In genomic region chr6:155549028-155549798, GRCh38 we compare ENCODE assay signal across 20 cellular contexts.
DNase-seq lines count a peak whose midpoint lies in the region; ATAC-seq, FAIRE-seq and TF ChIP-seq lines count a peak whose summit lies in the region.
"Had no signal": no experiment of that assay in that cellular context is flagged by ENCODE, and none has a peak within 500 bp of the region (broad histone marks: within the 10 kb centered on the region; RNA-seq: fewer than 3 reads in every experiment).

No MANE protein-coding gene starts in this region.

- CTCF ChIA-PET in HepG2 (lab: Yijun Ruan, JAX; ENCODE audit: low intra/inter-chr PET ratio, low total read pairs) (no interaction called here), H1 (lab: Charles Lee; ENCODE audit: partially characterized antibody) (interaction anchor here (1.0 kb wide), 1 partner anchor 32 kb away, joined by 3 read pairs; no protein-coding TSS in a partner anchor)

- no peak overlapping the region for H2BK15ac ChIP-seq in H1 (ENCODE audit: low read length)

- TF ChIP-seq POLR2A in HepG2 (IDR thresholded peaks at IDR 0.05; ENCODE audit: insufficient read depth in 1 of 2, low read depth in 2 of 2, low read length in 2 of 2) (no peak), right lobe of liver (IDR thresholded peaks at IDR 0.05) (no peak), H1 (IDR thresholded peaks at IDR 0.05; ENCODE audit: control extremely low read depth in 1 of 2, low read depth in 2 of 2, low read length in 2 of 2) (no peak)

- no peak for TF ChIP-seq RAD21 in HepG2 (CRISPR knock-in tag; IDR thresholded peaks at IDR 0.05)
- no peak for TF ChIP-seq RAD21 in H1 (IDR thresholded peaks at IDR 0.05 in 1 of 2, conservative IDR thresholded peaks at IDR 0.05 in 1 of 2; ENCODE audit: low read depth in 2 of 2, low read length in 2 of 2)

- in situ Hi-C loops in HepG2 (cut with HindIII; ENCODE audit: extremely low pct_ligation_motif_present, low pct_unique_long_range_greater_than_20kb): loop anchor here (25.0 kb wide), 1 partner anchor 637 kb away; no protein-coding TSS in a partner anchor

- FAIRE-seq in HepG2 (lab: Jason Lieb, UNC) (no peak), H1 (lab: Jason Lieb, UNC) (no peak)
- FAIRE-seq: A549, D721Med, G401.6, GM12891, GM19239 had no signal

- H3K4me3 ChIP-seq in HepG2 (replicated peaks in 1 of 3; ENCODE audit: insufficient read depth in 1 of 3, low read depth in 2 of 3, low read length in 3 of 3) (no peak overlapping the region), right lobe of liver (no peak overlapping the region), H1 (ENCODE audit: extremely low read depth in 1 of 4, insufficient read depth in 2 of 4, low read depth in 3 of 4, low read length in 4 of 4) (no peak overlapping the region), trophoblast cell (ENCODE audit: low read depth, low read length) (no peak overlapping the region)
- H3K4me3 ChIP-seq: A549; BLaER1 treated with 17β-estradiol and CSF1 and Interleukin-3, amounts not matched to agents 10 nM and 100 nM had no signal

- H3K9ac ChIP-seq in HepG2 (ENCODE audit: insufficient read depth, low read depth, low read length): no peak overlapping the region
- no peak overlapping the region for H3K9ac ChIP-seq in H1 (replicated peaks in 1 of 4; ENCODE audit: extremely low read depth in 1 of 4, low read depth in 3 of 4, low read length in 3 of 4)
- H3K9ac ChIP-seq in trophoblast cell (ENCODE audit: low read length): no peak overlapping the region
- H3K9ac ChIP-seq: BLaER1 treated with 17β-estradiol and CSF1 and Interleukin-3, amounts not matched to agents 10 nM and 100 nM had no signal

- POLR2A ChIA-PET in HepG2 (lab: Yijun Ruan, JAX) (no interaction called here), H1 (lab: Charles Lee; ENCODE audit: partially characterized antibody) (no interaction called here)

- no peak overlapping the region for H4K8ac ChIP-seq in H1 (ENCODE audit: extremely low read depth, insufficient read depth, low read length)
- no peak overlapping the region for H4K8ac ChIP-seq in trophoblast cell (ENCODE audit: low read depth, low read length)

- BruUV-seq in HepG2 (replicated peaks; lab: Mats Ljungman, UMichigan): no TSS peak

- no peak overlapping the region for H3K4me2 ChIP-seq in HepG2 (ENCODE audit: low read depth, low read length)
- H3K4me2 ChIP-seq in H1 (ENCODE audit: insufficient read depth in 1 of 2, low read depth in 2 of 2, low read length in 2 of 2): no peak overlapping the region
- H3K4me2 ChIP-seq in trophoblast cell (ENCODE audit: low read length): no peak overlapping the region
- H3K4me2 ChIP-seq: A549; BLaER1 treated with 17β-estradiol and CSF1 and Interleukin-3, amounts not matched to agents 10 nM and 100 nM had no signal

- H2BK120ac ChIP-seq in H1 (replicated peaks; ENCODE audit: low read depth, low read length) (no peak overlapping the region), trophoblast cell (ENCODE audit: insufficient read depth, low read length, poor library complexity) (no peak overlapping the region)

- no peaks in the 10 kb centered on the region for H3K23me2 ChIP-seq in H1 (ENCODE audit: low read depth, low read length)

- H4K5ac ChIP-seq in H1 (ENCODE audit: insufficient read length, low read depth, low read length): no peak overlapping the region

- H3K9me3 ChIP-seq in HepG2 (ENCODE audit: low read length): no peaks in the 10 kb centered on the region
- H3K9me3 ChIP-seq in right lobe of liver: no peaks in the 10 kb centered on the region
- no peaks in the 10 kb centered on the region for H3K9me3 ChIP-seq in H1 (ENCODE audit: insufficient read depth in 2 of 2, low read depth in 1 of 2, low read length in 1 of 2)
- H3K9me3 ChIP-seq in trophoblast cell (ENCODE audit: insufficient read depth, low read depth, low read length): no peaks in the 10 kb centered on the region
- H3K9me3 ChIP-seq: A549; BLaER1 treated with 17β-estradiol and CSF1 and Interleukin-3, amounts not matched to agents 10 nM and 100 nM; Caco-2 had no signal

- H3K4ac ChIP-seq in H1 (replicated peaks; ENCODE audit: insufficient read length, low read depth, low read length) (no peak overlapping the region), trophoblast cell (ENCODE audit: low read depth, low read length) (no peak overlapping the region)

- H2BK12ac ChIP-seq in H1 (ENCODE audit: low read depth, low read length) (no peak overlapping the region), trophoblast cell (ENCODE audit: low read length) (no peak overlapping the region)

- H4K91ac ChIP-seq in H1 (replicated peaks; ENCODE audit: insufficient read length, low read length): no peak overlapping the region
- no peak overlapping the region for H4K91ac ChIP-seq in trophoblast cell (ENCODE audit: low read depth, low read length)

- no peak overlapping the region for H3K14ac ChIP-seq in H1 (ENCODE audit: insufficient read length)
- no peak overlapping the region for H3K14ac ChIP-seq in trophoblast cell (ENCODE audit: low read length)

- H3K23ac ChIP-seq in H1 (ENCODE audit: insufficient read length) (no peak overlapping the region), trophoblast cell (ENCODE audit: low read length) (no peak overlapping the region)

- H4K20me1 ChIP-seq in HepG2 (ENCODE audit: insufficient read depth, low read length): no peaks in the 10 kb centered on the region
- H4K20me1 ChIP-seq in H1 (replicated peaks in 1 of 2; ENCODE audit: control insufficient read depth in 1 of 2, insufficient read depth in 2 of 2, low read length in 2 of 2): no peaks in the 10 kb centered on the region
- H4K20me1 ChIP-seq: BLaER1 treated with 17β-estradiol and CSF1 and Interleukin-3, amounts not matched to agents 10 nM and 100 nM had no signal

- DNase-seq in HepG2 (ENCODE audit: low spot score) (no peak), right lobe of liver (no peak), H1 (ENCODE audit: low read depth in 1 of 2, low spot score in 2 of 2) (no peak), trophoblast cell (no peak)
- DNase-seq: AML-193; Caco-2; Calu3; CD4-positive, alpha-beta T cell; CD8-positive, alpha-beta T cell; DMS79 treated with DMSO at 0.1 percent for 48 hours; GF-D8 had no signal

- H3K27me3 ChIP-seq in HepG2 (ENCODE audit: control insufficient read depth in 1 of 2, insufficient read depth in 2 of 2, low read length in 2 of 2) (no peaks in the 10 kb centered on the region; a peak in 2 of 5 replicates), right lobe of liver (no peaks in the 10 kb centered on the region), H1 (replicated peaks in 1 of 4; ENCODE audit: control insufficient read depth in 3 of 4, extremely low read depth in 1 of 4, insufficient read depth in 3 of 4, low read length in 3 of 4) (no peaks in the 10 kb centered on the region), trophoblast cell (ENCODE audit: insufficient read depth, low read length) (no peaks in the 10 kb centered on the region)
- H3K27me3 ChIP-seq: BLaER1 treated with 17β-estradiol and CSF1 and Interleukin-3, amounts not matched to agents 10 nM and 100 nM had no signal

- WGBS in HepG2 (ENCODE audit: low lambda C conversion rate): 49% methylated on average over 9 of the region's 9 CpGs
- 67% methylated on average over 9 of the region's 9 CpGs for WGBS in right lobe of liver (ENCODE audit: insufficient coverage, low coverage, low lambda C conversion rate, missing lambda C conversion rate)
- WGBS in H1 (ENCODE audit: extremely low coverage in 1 of 2, insufficient coverage in 1 of 2, insufficient read length in 1 of 2, insufficient replicate concordance in 2 of 2, low coverage in 1 of 2, low lambda C conversion rate in 2 of 2, missing lambda C conversion rate in 1 of 2), 2 experiments: 94% methylated on average over 9 of the region's 9 CpGs; no CpG with 5 or more reads in 1 of the 2 experiments
- WGBS in trophoblast cell (ENCODE audit: extremely low coverage, insufficient coverage, insufficient read length): no CpG with 5 or more reads among the region's 9 CpGs

- no peak overlapping the region for H2AK5ac ChIP-seq in H1 (ENCODE audit: low read depth, low read length)
- no peak overlapping the region for H2AK5ac ChIP-seq in trophoblast cell (ENCODE audit: low read length)

- H3K18ac ChIP-seq in H1 (ENCODE audit: extremely low read depth, low read length) (no peak overlapping the region), trophoblast cell (ENCODE audit: low read length) (no peak overlapping the region)

- H3K79me1 ChIP-seq in H1 (ENCODE audit: low read depth, low read length) (no peaks in the 10 kb centered on the region), trophoblast cell (ENCODE audit: low read length) (no peaks in the 10 kb centered on the region)

- intact Hi-C loops in HepG2 (cut with micrococcal nuclease; ENCODE audit: unreplicated experiment): no loop called here
- intact Hi-C loops in right lobe of liver (cut with DNase I): no loop called here

- H4K12ac ChIP-seq in trophoblast cell (ENCODE audit: low read depth, low read length): no peak overlapping the region

- no peak for ATAC-seq in HepG2
- no peak for ATAC-seq in right lobe of liver
- no peak for ATAC-seq in HG03280 (IDR thresholded peaks at IDR 0.05; ENCODE audit: unreplicated experiment)
- ATAC-seq: A549; CD8-positive, alpha-beta T cell had no signal

- H3K4me1 ChIP-seq in HepG2 (ENCODE audit: insufficient read depth, low read length) (peaks cover 15% of the 10 kb centered on the region), right lobe of liver (no peaks in the 10 kb centered on the region), H1 (replicated peaks in 1 of 4; ENCODE audit: control insufficient read depth in 3 of 4, insufficient read depth in 4 of 4, low read length in 3 of 4) (no peaks in the 10 kb centered on the region), trophoblast cell (ENCODE audit: control insufficient read depth in 1 of 2, insufficient read depth in 2 of 2, low read length in 2 of 2) (no peaks in the 10 kb centered on the region)
- H3K4me1 ChIP-seq: A549; BLaER1 treated with 17β-estradiol and CSF1 and Interleukin-3, amounts not matched to agents 10 nM and 100 nM; Caco-2 had no signal

- no peak overlapping the region for H3K56ac ChIP-seq in H1 (replicated peaks; ENCODE audit: insufficient read length, low read depth, low read length)

- TF ChIP-seq EP300 in HepG2 (IDR thresholded peaks at IDR 0.05; ENCODE audit: low read depth in 2 of 2, low read length in 2 of 2) (no peak), HepG2 (CRISPR knock-in tag; IDR thresholded peaks at IDR 0.05; ENCODE audit: borderline replicate concordance) (no peak), H1 (IDR thresholded peaks at IDR 0.05; ENCODE audit: borderline replicate concordance in 1 of 2, low read depth in 2 of 2, low read length in 2 of 2) (no peak)

- H3K79me2 ChIP-seq in HepG2 (ENCODE audit: insufficient read depth, low read length) (no peaks in the 10 kb centered on the region), H1 (ENCODE audit: control insufficient read depth in 1 of 2, insufficient read depth in 2 of 2, low read length in 2 of 2) (no peaks in the 10 kb centered on the region), trophoblast cell (ENCODE audit: control insufficient read depth, insufficient read depth, low read length, poor library complexity) (no peaks in the 10 kb centered on the region)

- no peak overlapping the region for H2AFZ ChIP-seq in HepG2 (ENCODE audit: low read length)
- 0 out of 2 replicates have a peak overlapping the region, but pooled peaks have one; percentile 8 for H2AFZ ChIP-seq in H1 (ENCODE audit: low read length)
- H2AFZ ChIP-seq in trophoblast cell (ENCODE audit: insufficient read depth, low read length, poor library complexity): no peak overlapping the region

- H2BK20ac ChIP-seq in H1 (ENCODE audit: low read length): no peak overlapping the region

- TF ChIP-seq CTCF in HepG2 (CRISPR knock-in tag; IDR thresholded peaks at IDR 0.05): no peak
- no peak for TF ChIP-seq CTCF in right lobe of liver (IDR thresholded peaks at IDR 0.05)
- no peak for TF ChIP-seq CTCF in H1 (IDR thresholded peaks at IDR 0.05; ENCODE audit: control extremely low read depth in 1 of 3, insufficient read depth in 1 of 3, low read depth in 1 of 3, low read length in 3 of 3)

- no peak overlapping the region for H3K27ac ChIP-seq in HepG2 (ENCODE audit: extremely low read length, insufficient read depth, low read length)
- H3K27ac ChIP-seq in right lobe of liver: no peak overlapping the region
- H3K27ac ChIP-seq in H1 (ENCODE audit: low read depth, low read length): no peak overlapping the region
- H3K27ac ChIP-seq in trophoblast cell (ENCODE audit: low read depth, low read length): no peak overlapping the region
- H3K27ac ChIP-seq: 22Rv1; A549; BLaER1 treated with 17β-estradiol and CSF1 and Interleukin-3, amounts not matched to agents 10 nM and 100 nM; C4-2B had no signal

- H2BK5ac ChIP-seq in H1 (ENCODE audit: low read depth, low read length) (no peak overlapping the region), trophoblast cell (ENCODE audit: low read depth, low read length, poor library complexity) (no peak overlapping the region)

- H3K36me3 ChIP-seq in HepG2 (replicated peaks in 1 of 2; ENCODE audit: control insufficient read depth in 1 of 2, insufficient read depth in 2 of 2, low read length in 2 of 2) (no peaks in the 10 kb centered on the region), right lobe of liver (no peaks in the 10 kb centered on the region), H1 (ENCODE audit: control insufficient read depth in 2 of 4, insufficient read depth in 4 of 4, low read length in 3 of 4) (no peaks in the 10 kb centered on the region), trophoblast cell (ENCODE audit: control insufficient read depth in 1 of 2, insufficient read depth in 2 of 2, low read length in 2 of 2) (no peaks in the 10 kb centered on the region)
- H3K36me3 ChIP-seq: BLaER1 treated with 17β-estradiol and CSF1 and Interleukin-3, amounts not matched to agents 10 nM and 100 nM had no signal

Comparison
In these comparisons a context has a peak if more than half of its experiments do, and no peak if none do; other contexts are left out.
1. Of the 41 proteins assayed by ChIP-seq in both HepG2 and H1: peak only in HepG2: MAFK; only in H1: none; in both: none; in neither: 40.